Comparison of ENCODE assay signal across 31 cellular contexts in the genomic region with DNA sequence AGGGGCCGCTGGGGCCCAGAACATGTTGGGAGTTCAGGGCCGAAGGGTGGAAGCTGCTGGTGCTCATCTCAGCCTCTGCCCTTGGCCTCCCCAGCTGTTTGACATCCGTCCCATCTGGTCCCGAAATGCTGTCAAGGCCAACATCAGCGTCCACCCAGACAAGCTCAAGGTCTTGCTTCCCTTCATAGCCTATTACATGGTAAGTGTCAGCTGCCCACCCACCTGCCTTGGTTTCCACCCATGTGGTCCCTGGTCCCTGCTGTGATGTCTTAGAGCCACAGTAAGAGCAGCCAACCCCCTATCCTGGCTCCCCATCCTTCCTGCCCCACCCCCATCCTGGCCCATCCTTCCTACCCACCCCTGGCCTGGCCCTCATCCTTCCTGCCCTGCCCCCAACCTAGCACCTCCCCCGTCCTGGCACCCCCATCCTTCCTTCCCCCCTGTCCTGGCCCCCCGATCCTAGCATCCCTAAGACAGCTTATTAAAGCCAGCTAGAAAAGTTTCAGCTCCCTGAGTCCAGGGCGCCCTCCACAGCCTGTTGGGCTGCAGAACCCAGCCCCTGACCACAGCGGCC.
"Had no signal": no experiment of that assay in that cellular context is flagged by ENCODE, and none has a peak within 500 bp of the region (broad histone marks: within the 10 kb centered on the region; RNA-seq: fewer than 3 reads in every experiment).

No MANE protein-coding gene starts in this region.

- H3K9me3 Mint-ChIP-seq: activated B cell treated with CpG ODN at 0.5 μM for 24 hours; activated CD8-positive, alpha-beta T cell treated with anti-CD3 and anti-CD28 coated beads for 36 hours; activated naive CD4-positive, alpha-beta T cell treated with anti-CD3 and anti-CD28 coated beads, Interleukin-2, amount 50 U/mL, for 24 hours; activated naive CD8-positive, alpha-beta T cell treated with anti-CD3 and anti-CD28 coated beads, Interleukin-2, amount 50 U/mL, for 24 hours; activated T-cell treated with anti-CD3 and anti-CD28 coated beads, Interleukin-2, amount 50 U/mL, for 24 hours; activated T-helper 2 cell treated with anti-CD3 and anti-CD28 coated beads, Interferon-gamma antibody, Interleukin-2, Interleukin-4, amounts not matched to agents 10 μg/mL and 5 μg/mL and 100 μg/mL, durations not matched to agents 14 hours and 24 hours and 36 hours had no signal

- H3K27me3 Mint-ChIP-seq: activated B cell treated with CpG ODN at 0.5 μM for 24 hours; activated CD8-positive, alpha-beta T cell treated with anti-CD3 and anti-CD28 coated beads for 36 hours; activated naive CD4-positive, alpha-beta T cell treated with anti-CD3 and anti-CD28 coated beads, Interleukin-2, amount 50 U/mL, for 24 hours; activated naive CD8-positive, alpha-beta T cell treated with anti-CD3 and anti-CD28 coated beads, Interleukin-2, amount 50 U/mL, for 24 hours; activated T-cell treated with anti-CD3 and anti-CD28 coated beads, Interleukin-2, amount 50 U/mL, for 24 hours had no signal

- DNase-seq: activated B cell treated with CpG ODN at 0.5 μM for 24 hours; activated CD4-positive, alpha-beta T cell treated with anti-CD3 and anti-CD28 coated beads for 4 hours; activated CD4-positive, alpha-beta T cell treated with anti-CD3 and anti-CD28 coated beads, Interleukin-2, amount 50 U/mL, for 1 hour; activated CD4-positive, CD25-positive, alpha-beta regulatory T cell treated with anti-CD3 and anti-CD28 coated beads, Interleukin-2, amount 50 U/mL, for 72 hours; activated CD8-positive, alpha-beta T cell treated with anti-CD3 and anti-CD28 coated beads for 36 hours; activated gamma-delta T cell; activated naive CD4-positive, alpha-beta T cell treated with Interleukin-2 at 50 U/mL for 16 hours; activated naive CD8-positive, alpha-beta T cell treated with anti-CD3 and anti-CD28 coated beads, Interleukin-2, amount 50 U/mL, for 24 hours; activated T-cell treated with anti-CD3 and anti-CD28 coated beads, Interleukin-2, amount 50 U/mL, for 24 hours; anterior cingulate cortex; brain microvascular endothelial cell; central memory CD4-positive, alpha-beta T cell; KG1; MM.1S; MV-4-11; NCI-H1092; NCI-H1436 treated with DMSO at 0.1 percent for 48 hours; NCI-H1694 treated with DMSO at 0.1 percent for 48 hours; NCI-H2029; NCI-H345; NCI-H524 treated with DMSO at 0.1 percent for 48 hours; SIG-M5; SW 1271; T-helper 1 cell; T-helper 2 cell; T-helper 9 cell had no signal

- H3K27ac Mint-ChIP-seq: activated B cell treated with CpG ODN at 0.5 μM for 24 hours; activated CD8-positive, alpha-beta T cell treated with anti-CD3 and anti-CD28 coated beads for 36 hours; activated naive CD4-positive, alpha-beta T cell treated with anti-CD3 and anti-CD28 coated beads, Interleukin-2, amount 50 U/mL, for 24 hours; activated naive CD8-positive, alpha-beta T cell treated with anti-CD3 and anti-CD28 coated beads, Interleukin-2, amount 50 U/mL, for 24 hours; activated T-helper 2 cell treated with anti-CD3 and anti-CD28 coated beads, Interferon-gamma antibody, Interleukin-2, Interleukin-4, amounts not matched to agents 10 μg/mL and 5 μg/mL and 100 μg/mL, durations not matched to agents 14 hours and 24 hours and 36 hours had no signal

- H3K27me3 ChIP-seq: brain microvascular endothelial cell had no signal

- H3K27ac ChIP-seq: brain microvascular endothelial cell, VCaP had no signal

- H3K4me3 Mint-ChIP-seq: activated B cell treated with CpG ODN at 0.5 μM for 24 hours; activated CD8-positive, alpha-beta T cell treated with anti-CD3 and anti-CD28 coated beads for 36 hours; activated naive CD4-positive, alpha-beta T cell treated with anti-CD3 and anti-CD28 coated beads, Interleukin-2, amount 50 U/mL, for 24 hours; activated naive CD8-positive, alpha-beta T cell treated with anti-CD3 and anti-CD28 coated beads, Interleukin-2, amount 50 U/mL, for 24 hours; activated T-cell treated with anti-CD3 and anti-CD28 coated beads, Interleukin-2, amount 50 U/mL, for 24 hours had no signal

- ATAC-seq: activated CD8-positive, alpha-beta T cell treated with anti-CD3 and anti-CD28 coated beads for 36 hours; activated naive CD8-positive, alpha-beta T cell treated with anti-CD3 and anti-CD28 coated beads, Interleukin-2, amount 50 U/mL, for 24 hours; Panc1; Right ventricle myocardium inferior had no signal

- H3K4me1 Mint-ChIP-seq: activated B cell treated with CpG ODN at 0.5 μM for 24 hours had no signal
